Comparison of ENCODE assay signal across 1 cellular context in genomic region chr16:67173323-67173722, GRCh38.
TF ChIP-seq lines count a peak whose summit lies in the region.

No MANE protein-coding gene starts in this region.

TF ChIP-seq in GM23338, 12 proteins besides CTCF, POLR2A, EP300 and RAD21 (continued from another document):
- TF ChIP-seq ZNF462 (CRISPR knock-in tag; IDR thresholded peaks at IDR 0.05) (no peak), NANOG (IDR thresholded peaks at IDR 0.05; ENCODE audit: borderline replicate concordance) (no peak), JUNB (IDR thresholded peaks at IDR 0.05; ENCODE audit: unreplicated experiment) (no peak)
